In genomic region chr10:34522542-34522941, GRCh38 we compare ENCODE assay signal across 8 cellular contexts.
DNase-seq lines count a peak whose midpoint lies in the region; ATAC-seq lines count a peak whose summit lies in the region.

No MANE protein-coding gene starts in this region.

- DNase-seq in Daoy (ENCODE audit: low read depth), result peak; percentile 28
- peak; percentile 57 for DNase-seq in NOMO-1 treated with DMSO at 0.1 percent for 48 hours (lab: John Stamatoyannopoulos, UW; ENCODE audit: unreplicated experiment)
- peak; percentile 26 for DNase-seq in globus pallidus (ENCODE audit: low spot score)
- DNase-seq in NCI-H2107 (lab: John Stamatoyannopoulos, UW), result no peak
- DNase-seq in KG1 (lab: John Stamatoyannopoulos, UW), result no peak
- DNase-seq in ureter (ENCODE audit: low spot score), result no peak
- DNase-seq in T-helper 1 cell, result no peak

- peak; percentile 79 for ATAC-seq in GM21529 (IDR thresholded peaks at IDR 0.05; ENCODE audit: unreplicated experiment)

Comparison
In these comparisons a context has a peak if more than half of its experiments do, and no peak if none do; other contexts are left out.
1. DNase-seq: peak in Daoy (single experiment), NOMO-1 treated with DMSO at 0.1 percent for 48 hours (single experiment) and globus pallidus (single experiment); none in NCI-H2107 (single experiment), KG1 (single experiment), ureter (single experiment) and T-helper 1 cell (0 of 5).